Comparison of ENCODE assay signal across 13 cellular contexts in genomic region chr11:7004482-7004881, GRCh38. TPM values are rescaled to one million over a fixed set of nuclear protein-coding genes. Genes with fewer than 3 reads are reported as not detected.
DNase-seq lines count a peak whose midpoint lies in the region; TF ChIP-seq lines count a peak whose summit lies in the region.
"Had no signal": no experiment of that assay in that cellular context is flagged by ENCODE, and none has a peak within 500 bp of the region (broad histone marks: within the 10 kb centered on the region; RNA-seq: fewer than 3 reads in every experiment).

No MANE protein-coding gene starts in this region.

- WGBS in neuronal stem cell (ENCODE audit: extremely low coverage in 2 of 2, insufficient read length in 2 of 2, insufficient replicate concordance in 1 of 2), 2 donors, result no CpG with 5 or more reads among the region's 3 CpGs

- H3K27ac ChIP-seq in brain microvascular endothelial cell (no peak overlapping the region), dorsolateral prefrontal cortex (no peak overlapping the region), neuronal stem cell (replicated peaks; ENCODE audit: low read length) (no peak overlapping the region)

- no peaks in the 10 kb centered on the region for H3K9me3 Mint-ChIP-seq in progenitor cell of endocrine pancreas (ENCODE audit: low read depth)
- H3K9me3 Mint-ChIP-seq: memory B cell had no signal

- H3K36me3 ChIP-seq in brain microvascular endothelial cell (replicated peaks) (no peaks in the 10 kb centered on the region), skeletal muscle satellite cell (ENCODE audit: insufficient read depth, low read length) (no peaks in the 10 kb centered on the region), neuronal stem cell (replicated peaks in 1 of 2; ENCODE audit: control insufficient read depth in 2 of 2, insufficient read depth in 2 of 2, low read length in 2 of 2) (peaks cover 7 to 34% of the 10 kb centered on the region in 2 donors)

- H2BK120ac ChIP-seq in neuronal stem cell (ENCODE audit: low read depth, low read length), result no peak overlapping the region

- no peak overlapping the region for H3K18ac ChIP-seq in neuronal stem cell (ENCODE audit: low read length)

- no peak overlapping the region for H4K8ac ChIP-seq in neuronal stem cell (ENCODE audit: low read depth, low read length)

- H2BK5ac ChIP-seq in neuronal stem cell (ENCODE audit: low read length), result no peak overlapping the region

- H3K79me1 ChIP-seq in neuronal stem cell (ENCODE audit: low read depth, low read length), result peaks cover 3% of the 10 kb centered on the region

- DNase-seq in SIG-M5 treated with dmso at 0.1 percent for 504 hours (lab: John Stamatoyannopoulos, UW; ENCODE audit: unreplicated experiment), result peak; percentile 35
- no peak for DNase-seq in SIG-M5 (lab: John Stamatoyannopoulos, UW)
- DNase-seq in HT-29 (ENCODE audit: low spot score), result peak; percentile 40
- peak; percentile 60 for DNase-seq in brain microvascular endothelial cell
- DNase-seq in dorsolateral prefrontal cortex, result no peak
- no peak for DNase-seq in progenitor cell of endocrine pancreas (ENCODE audit: low spot score, unreplicated experiment)
- no peak for DNase-seq in neuronal stem cell (ENCODE audit: low spot score)
- DNase-seq: 8988T; amniotic stem cell; Kasumi-1; stimulated activated naive CD4-positive, alpha-beta T cell treated with Interleukin-2 at 50 U/mL for 16 hours had no signal

- H3K14ac ChIP-seq in neuronal stem cell (ENCODE audit: low read length), result no peak overlapping the region

- H3K4me3 ChIP-seq in brain microvascular endothelial cell (ENCODE audit: low read depth, low read length), result no peak overlapping the region
- no peak overlapping the region for H3K4me3 ChIP-seq in skeletal muscle satellite cell (ENCODE audit: low read length)
- no peak overlapping the region for H3K4me3 ChIP-seq in dorsolateral prefrontal cortex
- no peak overlapping the region for H3K4me3 ChIP-seq in neuronal stem cell (ENCODE audit: low read length in 2 of 2)

- no peak overlapping the region for H2BK15ac ChIP-seq in neuronal stem cell (ENCODE audit: low read length)

- no peak overlapping the region for H3K9ac ChIP-seq in skeletal muscle satellite cell (ENCODE audit: low read depth, low read length)
- H3K9ac ChIP-seq in neuronal stem cell (ENCODE audit: low read depth, low read length, poor library complexity), result no peak overlapping the region

- peaks cover 6% of the 10 kb centered on the region for H3K4me1 ChIP-seq in skeletal muscle satellite cell (ENCODE audit: control insufficient read depth, insufficient read depth, low read length)
- no peaks in the 10 kb centered on the region for H3K4me1 ChIP-seq in neuronal stem cell (ENCODE audit: control insufficient read depth in 2 of 2, insufficient read depth in 1 of 2, low read depth in 1 of 2, low read length in 2 of 2)

- H3K36me3 Mint-ChIP-seq in progenitor cell of endocrine pancreas (ENCODE audit: insufficient read depth), result peaks cover 21% of the 10 kb centered on the region
- H3K36me3 Mint-ChIP-seq: memory B cell had no signal

- H2BK12ac ChIP-seq in neuronal stem cell (ENCODE audit: low read length), result no peak overlapping the region

- H3K4me2 ChIP-seq in skeletal muscle satellite cell (ENCODE audit: low read length) (peak overlapping the region; percentile 44), neuronal stem cell (ENCODE audit: insufficient read depth, low read length, poor library complexity, severe bottlenecking) (no peak overlapping the region)

- no peak overlapping the region for H3K23ac ChIP-seq in neuronal stem cell (ENCODE audit: low read depth, low read length, poor library complexity)

- no peak overlapping the region for H3K27ac Mint-ChIP-seq in progenitor cell of endocrine pancreas
- H3K27ac Mint-ChIP-seq: memory B cell had no signal

- H2AFZ ChIP-seq in neuronal stem cell (ENCODE audit: low read length), result no peak overlapping the region

- H2AK5ac ChIP-seq in neuronal stem cell (ENCODE audit: low read depth, low read length), result no peak overlapping the region

- TF ChIP-seq CTCF in brain microvascular endothelial cell (IDR thresholded peaks at IDR 0.05; ENCODE audit: low read depth, low read length, missing control alignments) (no peak), dorsolateral prefrontal cortex (IDR thresholded peaks at IDR 0.05 in 54 of 56, conservative IDR thresholded peaks at IDR 0.05 in 2 of 56; ENCODE audit: low read depth in 1 of 56, partially characterized antibody in 56 of 56) (no peak), progenitor cell of endocrine pancreas (IDR thresholded peaks at IDR 0.05; ENCODE audit: unreplicated experiment) (no peak)

- no peak overlapping the region for H3K4me3 Mint-ChIP-seq in progenitor cell of endocrine pancreas (ENCODE audit: low read depth)
- H3K4me3 Mint-ChIP-seq: memory B cell had no signal

- H3K27me3 Mint-ChIP-seq in progenitor cell of endocrine pancreas, result no peaks in the 10 kb centered on the region

- H4K91ac ChIP-seq in neuronal stem cell (ENCODE audit: low read depth, low read length, poor library complexity), result no peak overlapping the region

- H3K9me3 ChIP-seq in skeletal muscle satellite cell (replicated peaks; ENCODE audit: low read length) (no peaks in the 10 kb centered on the region), neuronal stem cell (replicated peaks in 1 of 2; ENCODE audit: control insufficient read depth in 2 of 2, insufficient read depth in 1 of 2, low read depth in 1 of 2, low read length in 2 of 2) (no peaks in the 10 kb centered on the region)

- in situ Hi-C loops in brain microvascular endothelial cell (cut with HindIII; ENCODE audit: low pct_ligation_motif_present, low sequenced_read_pairs), result no loop called here

- no peak overlapping the region for H3K4ac ChIP-seq in neuronal stem cell (ENCODE audit: low read length)

- intact Hi-C loops in dorsolateral prefrontal cortex (cut with DNase I), result no loop called here

- H3K4me1 Mint-ChIP-seq in progenitor cell of endocrine pancreas (ENCODE audit: low read depth), result peaks cover under 1% of the 10 kb centered on the region
- H3K4me1 Mint-ChIP-seq: memory B cell had no signal

- no peaks in the 10 kb centered on the region for H3K27me3 ChIP-seq in brain microvascular endothelial cell (replicated peaks)
- H3K27me3 ChIP-seq in skeletal muscle satellite cell (ENCODE audit: control insufficient read depth, insufficient read depth, low read length), result no peaks in the 10 kb centered on the region
- no peaks in the 10 kb centered on the region for H3K27me3 ChIP-seq in dorsolateral prefrontal cortex
- H3K27me3 ChIP-seq in neuronal stem cell (ENCODE audit: control insufficient read depth in 3 of 3, insufficient read depth in 3 of 3, low read depth in 1 of 3, low read length in 3 of 3), result no peaks in the 10 kb centered on the region

RNA-seq across cellular contexts. Expression of gene ZNF214, which starts 15.7 kb away (rescaled TPM):
- total RNA-seq in HT-29 (2014; rRNA removed; shearing (Covaris generic)), result 1.8 and 2.5 TPM in 2 replicates
- 0.76 and 2.0 TPM in 2 replicates for total RNA-seq in skeletal muscle satellite cell (2012; rRNA removed)
- total RNA-seq in dorsolateral prefrontal cortex (10 to 100 TPM in 2 of 120 experiments, 1 to 10 TPM in 118; 3.1 to 11.1 (median 6.2) TPM), progenitor cell of endocrine pancreas (10.8 and 11.4 TPM in 2 replicates)
- 5.2 TPM for polyA plus RNA-seq in neuronal stem cell (2013, experiment 1 of 2)
- 5.5 TPM for polyA plus RNA-seq in neuronal stem cell (2013, experiment 2 of 2)

RNA-seq across cellular contexts. Expression of gene NLRP14, which starts 15.8 kb away (rescaled TPM):
- not detected in 2 replicates for total RNA-seq in HT-29 (2014; rRNA removed; shearing (Covaris generic))
- under 0.01 TPM in 2 replicates for total RNA-seq in skeletal muscle satellite cell (2012; rRNA removed)
- 1 to 10 TPM in 6 of 120 experiments, under 1 TPM in 111, not detected in 3; 0.13 to 1.3 (median 0.54) TPM for total RNA-seq in dorsolateral prefrontal cortex
- total RNA-seq in progenitor cell of endocrine pancreas, result 0.26 and 0.29 TPM in 2 replicates
- 0.20 TPM for polyA plus RNA-seq in neuronal stem cell (2013, experiment 1 of 2)
- polyA plus RNA-seq in neuronal stem cell (2013, experiment 2 of 2), result 0.22 TPM

Comparison
In these comparisons a context has a peak if more than half of its experiments do, and no peak if none do; other contexts are left out.
1. DNase-seq: peak in SIG-M5 treated with dmso at 0.1 percent for 504 hours (single experiment), HT-29 (single experiment) and brain microvascular endothelial cell (single experiment); none in SIG-M5 (single experiment), dorsolateral prefrontal cortex (0 of 10), progenitor cell of endocrine pancreas (single experiment) and neuronal stem cell (single experiment).